ENCODE assay signal across 8 cellular contexts in genomic region chr20:62064788-62065668, GRCh38. TPM values are rescaled to one million over a fixed set of nuclear protein-coding genes. Genes with fewer than 3 reads are reported as not detected.
DNase-seq lines count a peak whose midpoint lies in the region; ATAC-seq and TF ChIP-seq lines count a peak whose summit lies in the region.

No MANE protein-coding gene starts in this region.

- POLR2A ChIA-PET in CD8-positive, alpha-beta T cell (lab: Charles Lee), result interaction anchor here (1.4 to 4.3 kb wide), 6 partner anchors 33 to 78 kb away, joined by 4 to 63 read pairs (median 21); partner anchors contain the start of genes LSM14B, PSMA7 and SS18L1
- POLR2A ChIA-PET in activated CD4-positive, alpha-beta T cell treated with anti-CD3 and anti-CD28 coated beads, Interleukin-2, amount 10 ng/mL, durations not matched to agents 7 days and 5 days (lab: Charles Lee), result interaction anchor here (1.5 kb wide), 1 partner anchor 57 kb away, joined by 7 read pairs; the partner anchor contains the start of gene LSM14B

- no peaks in the 10 kb centered on the region for H3K36me3 ChIP-seq in CD8-positive, alpha-beta T cell (ENCODE audit: insufficient read depth, low read length)

- no peak for DNase-seq in CD8-positive, alpha-beta T cell
- DNase-seq in GM19238 (ENCODE audit: insufficient read length, low spot score) (peak; percentile 35), right cardiac atrium (peak in 1 of 3 donors; percentile 71), NCI-H2107 treated with DMSO at 0.1 percent for 48 hours (lab: John Stamatoyannopoulos, UW; ENCODE audit: unreplicated experiment) (no peak), NCI-H1436 treated with DMSO at 0.1 percent for 48 hours (lab: John Stamatoyannopoulos, UW) (no peak)
- no peak for DNase-seq in activated CD4-positive, alpha-beta T cell treated with anti-CD3 and anti-CD28 coated beads, Interleukin-2, amount 10 ng/mL, durations not matched to agents 7 days and 5 days
- DNase-seq in stimulated activated effector memory CD8-positive, alpha-beta T cell treated with anti-CD3 and anti-CD28 coated beads, Interleukin-12 subunit alpha, Interleukin-12 subunit beta, amount 100 ng/mL, for 72 hours (ENCODE audit: low spot score in 2 of 2), result no peak

- no peaks in the 10 kb centered on the region for H3K27me3 ChIP-seq in CD8-positive, alpha-beta T cell (ENCODE audit: insufficient read depth, low read length)
- H3K27me3 ChIP-seq in right cardiac atrium (ENCODE audit: control insufficient read depth, insufficient read depth), result no peaks in the 10 kb centered on the region

- H3K27me3 Mint-ChIP-seq in CD8-positive, alpha-beta T cell (ENCODE audit: low read depth), result no peaks in the 10 kb centered on the region
- no peaks in the 10 kb centered on the region for H3K27me3 Mint-ChIP-seq in activated CD4-positive, alpha-beta T cell treated with anti-CD3 and anti-CD28 coated beads, Interleukin-2, amount 10 ng/mL, durations not matched to agents 7 days and 5 days

- WGBS in right cardiac atrium, result under 1% methylated on average over 129 of the region's 162 CpGs

- ATAC-seq in CD8-positive, alpha-beta T cell, result peak; percentile 10
- peak; percentile 23 for ATAC-seq in HG03135 (IDR thresholded peaks at IDR 0.05; ENCODE audit: unreplicated experiment)
- peak in 1 of 2 donors; percentile 7 for ATAC-seq in right cardiac atrium
- peak; percentile 33 for ATAC-seq in stimulated activated effector memory CD8-positive, alpha-beta T cell treated with anti-CD3 and anti-CD28 coated beads, Interleukin-12 subunit alpha, Interleukin-12 subunit beta, amount 100 ng/mL, for 72 hours

- H3K9me3 Mint-ChIP-seq in CD8-positive, alpha-beta T cell, result no peaks in the 10 kb centered on the region
- no peaks in the 10 kb centered on the region for H3K9me3 Mint-ChIP-seq in activated CD4-positive, alpha-beta T cell treated with anti-CD3 and anti-CD28 coated beads, Interleukin-2, amount 10 ng/mL, durations not matched to agents 7 days and 5 days
- H3K9me3 Mint-ChIP-seq in stimulated activated effector memory CD8-positive, alpha-beta T cell treated with anti-CD3 and anti-CD28 coated beads, Interleukin-12 subunit alpha, Interleukin-12 subunit beta, amount 100 ng/mL, for 72 hours, result no peaks in the 10 kb centered on the region

- CTCF ChIA-PET in CD8-positive, alpha-beta T cell (lab: Charles Lee), result interaction anchor here (1.0 to 2.8 kb wide), 2 partner anchors 55 to 57 kb away, joined by 3 to 12 read pairs; partner anchors contain the start of gene LSM14B
- CTCF ChIA-PET in activated CD4-positive, alpha-beta T cell treated with anti-CD3 and anti-CD28 coated beads, Interleukin-2, amount 10 ng/mL, durations not matched to agents 7 days and 5 days (lab: Charles Lee), result no interaction called here

- peaks cover 44% of the 10 kb centered on the region for H3K4me1 ChIP-seq in CD8-positive, alpha-beta T cell (ENCODE audit: insufficient read depth, low read length)
- peaks cover 6% of the 10 kb centered on the region for H3K4me1 ChIP-seq in right cardiac atrium (ENCODE audit: control insufficient read depth, insufficient read depth, low read length)

- intact Hi-C loops in CD8-positive, alpha-beta T cell (cut with DNase I, micrococcal nuclease), result loop anchor here (1.0 to 5.0 kb wide), 5 partner anchors 38 to 322 kb away; partner anchors contain the start of genes ADRM1 (in 1 of the 2) and RPS21 (in 1 of the 2)
- intact Hi-C loops in right cardiac atrium (cut with DNase I), result loop anchor here in 3 of 4 donors (5.0 to 10.0 kb wide), 4 partner anchors 52 to 67 kb away; partner anchors contain the start of gene LSM14B (in 2 of the 3)

- no peaks in the 10 kb centered on the region for H3K9me3 ChIP-seq in CD8-positive, alpha-beta T cell (ENCODE audit: low read length)
- H3K9me3 ChIP-seq in right cardiac atrium (ENCODE audit: control insufficient read depth, low read length), result no peaks in the 10 kb centered on the region

- no peak overlapping the region for H3K27ac ChIP-seq in CD8-positive, alpha-beta T cell (ENCODE audit: low read depth, low read length)
- H3K27ac ChIP-seq in right cardiac atrium (ENCODE audit: low read length), result peak overlapping the region; percentile 43

- TF ChIP-seq CTCF in CD8-positive, alpha-beta T cell (IDR thresholded peaks at IDR 0.05), result no peak

- H3K4me3 Mint-ChIP-seq in CD8-positive, alpha-beta T cell, result peak overlapping the region; percentile 53
- H3K4me3 Mint-ChIP-seq in activated CD4-positive, alpha-beta T cell treated with anti-CD3 and anti-CD28 coated beads, Interleukin-2, amount 10 ng/mL, durations not matched to agents 7 days and 5 days, result peak overlapping the region; percentile 78
- H3K4me3 Mint-ChIP-seq in stimulated activated effector memory CD8-positive, alpha-beta T cell treated with anti-CD3 and anti-CD28 coated beads, Interleukin-12 subunit alpha, Interleukin-12 subunit beta, amount 100 ng/mL, for 72 hours, result peak overlapping the region; percentile 58

- H3K27ac Mint-ChIP-seq in CD8-positive, alpha-beta T cell, result no peak overlapping the region
- H3K27ac Mint-ChIP-seq in activated CD4-positive, alpha-beta T cell treated with anti-CD3 and anti-CD28 coated beads, Interleukin-2, amount 10 ng/mL, durations not matched to agents 7 days and 5 days, result no peak overlapping the region
- peak overlapping the region; percentile 68 for H3K27ac Mint-ChIP-seq in stimulated activated effector memory CD8-positive, alpha-beta T cell treated with anti-CD3 and anti-CD28 coated beads, Interleukin-12 subunit alpha, Interleukin-12 subunit beta, amount 100 ng/mL, for 72 hours

- peaks cover 5% of the 10 kb centered on the region for H3K36me3 Mint-ChIP-seq in CD8-positive, alpha-beta T cell
- peaks cover 13% of the 10 kb centered on the region for H3K36me3 Mint-ChIP-seq in activated CD4-positive, alpha-beta T cell treated with anti-CD3 and anti-CD28 coated beads, Interleukin-2, amount 10 ng/mL, durations not matched to agents 7 days and 5 days (ENCODE audit: low read depth)
- peaks cover 36% of the 10 kb centered on the region for H3K36me3 Mint-ChIP-seq in stimulated activated effector memory CD8-positive, alpha-beta T cell treated with anti-CD3 and anti-CD28 coated beads, Interleukin-12 subunit alpha, Interleukin-12 subunit beta, amount 100 ng/mL, for 72 hours

- H3K4me3 ChIP-seq in CD8-positive, alpha-beta T cell (ENCODE audit: low read depth, low read length), result no peak overlapping the region
- peak overlapping the region; percentile 82 for H3K4me3 ChIP-seq in right cardiac atrium (ENCODE audit: low read length)

- H3K4me1 Mint-ChIP-seq in CD8-positive, alpha-beta T cell (ENCODE audit: low read depth), result peaks cover 60% of the 10 kb centered on the region
- peaks cover 46% of the 10 kb centered on the region for H3K4me1 Mint-ChIP-seq in activated CD4-positive, alpha-beta T cell treated with anti-CD3 and anti-CD28 coated beads, Interleukin-2, amount 10 ng/mL, durations not matched to agents 7 days and 5 days
- peaks cover 56% of the 10 kb centered on the region for H3K4me1 Mint-ChIP-seq in stimulated activated effector memory CD8-positive, alpha-beta T cell treated with anti-CD3 and anti-CD28 coated beads, Interleukin-12 subunit alpha, Interleukin-12 subunit beta, amount 100 ng/mL, for 72 hours

RNA-seq across cellular contexts. Expression of gene TAF4, which starts 0.7 kb away (rescaled TPM):
- 10 to 100 TPM in 1 of 2 experiments, 1 to 10 TPM in 1; 9.8 to 14.1 TPM for total RNA-seq in CD8-positive, alpha-beta T cell
- total RNA-seq in activated CD4-positive, alpha-beta T cell treated with anti-CD3 and anti-CD28 coated beads, Interleukin-2, amount 10 ng/mL, durations not matched to agents 7 days and 5 days, result 10 to 100 TPM; 24.2 to 32.0 TPM
- 10 to 100 TPM in 1 of 4 donors, 1 to 10 TPM in 3; 7.0 to 13.6 (median 8.6) TPM for total RNA-seq in right cardiac atrium
- 3.8 TPM for polyA plus RNA-seq in right cardiac atrium

RNA-seq across cellular contexts. Expression of gene LSM14B, which starts 57.2 kb away (rescaled TPM):
- total RNA-seq in CD8-positive, alpha-beta T cell, result 10 to 100 TPM; 58.2 to 64.6 TPM
- 10 to 100 TPM; 42.6 to 47.1 TPM for total RNA-seq in activated CD4-positive, alpha-beta T cell treated with anti-CD3 and anti-CD28 coated beads, Interleukin-2, amount 10 ng/mL, durations not matched to agents 7 days and 5 days
- total RNA-seq in right cardiac atrium, result 10 to 100 TPM; 32.9 to 45.7 (median 40.9) TPM
- polyA plus RNA-seq in right cardiac atrium, result 27.6 TPM
